In the genomic region with DNA sequence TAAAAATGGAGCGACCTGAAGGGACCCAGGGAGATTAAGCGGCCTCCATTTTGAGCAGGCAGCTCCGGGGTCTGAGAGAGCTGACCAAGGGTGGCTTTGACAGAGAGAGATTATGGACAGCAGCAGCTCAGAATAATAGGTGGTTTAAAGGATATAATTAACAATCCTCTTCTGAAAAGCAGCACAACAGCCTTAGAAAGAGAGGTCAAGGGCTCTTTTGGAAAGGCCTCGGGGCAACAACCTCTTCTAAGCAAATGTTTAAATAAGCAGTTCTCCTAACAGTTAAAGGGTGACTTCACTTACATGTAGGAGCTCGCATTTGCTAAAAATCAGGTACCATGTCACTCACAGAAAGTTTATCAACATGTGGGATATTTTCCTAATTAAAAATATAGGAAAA, we compare ENCODE assay signal across 1 cellular context.
TF ChIP-seq lines count a peak whose summit lies in the region.

No MANE protein-coding gene starts in this region.

TF ChIP-seq in H1, 55 proteins besides CTCF, POLR2A, EP300 and RAD21:
- TF ChIP-seq PHF8 (conservative IDR thresholded peaks at IDR 0.05; ENCODE audit: low read depth, low read length): no peak
- TF ChIP-seq YY1 (IDR thresholded peaks at IDR 0.05; ENCODE audit: low read depth, low read length): 0 out of 2 replicates have a peak, but pooled peaks have one; percentile 15
